Comparison of ENCODE assay signal across 8 cellular contexts in genomic region chr5:140345919-140346347, GRCh38. TPM values are rescaled to one million over a fixed set of nuclear protein-coding genes. Genes with fewer than 3 reads are reported as not detected.
A peak's percentile ranks its signal among the peaks of the same experiment; 100 is the strongest.
DNase-seq lines count a peak whose midpoint lies in the region; ATAC-seq and TF ChIP-seq lines count a peak whose summit lies in the region.

No MANE protein-coding gene starts in this region.

- ATAC-seq in GM19463 (IDR thresholded peaks at IDR 0.05; ENCODE audit: unreplicated experiment) (peak; percentile 8), omental fat pad (ENCODE audit: low FRiP score) (peak; percentile 22)
- ATAC-seq in activated naive CD8-positive, alpha-beta T cell treated with anti-CD3 and anti-CD28 coated beads, Interleukin-2, amount 10 ng/mL, durations not matched to agents 7 days and 5 days (ENCODE audit: low read depth), result no peak

- no peak overlapping the region for H3K27ac Mint-ChIP-seq in Caco-2 (ENCODE audit: unreplicated experiment)
- peak overlapping the region; percentile 56 for H3K27ac Mint-ChIP-seq in activated naive CD8-positive, alpha-beta T cell treated with anti-CD3 and anti-CD28 coated beads, Interleukin-2, amount 10 ng/mL, durations not matched to agents 7 days and 5 days

- H3K4me3 ChIP-seq in Caco-2 (ENCODE audit: low read depth, low read length), result peak overlapping the region; percentile 86
- H3K4me3 ChIP-seq in Jurkat, Clone E6-1 (ENCODE audit: low read length), result peak overlapping the region; percentile 57

- no peaks in the 10 kb centered on the region; the same call in none of the 2 replicates for H3K36me3 ChIP-seq in Caco-2 (ENCODE audit: control insufficient read depth, insufficient read depth, low read length)

- peaks cover 8% of the 10 kb centered on the region for H3K36me3 Mint-ChIP-seq in Caco-2 (ENCODE audit: insufficient read depth, unreplicated experiment)
- peaks cover 27% of the 10 kb centered on the region for H3K36me3 Mint-ChIP-seq in activated naive CD8-positive, alpha-beta T cell treated with anti-CD3 and anti-CD28 coated beads, Interleukin-2, amount 10 ng/mL, durations not matched to agents 7 days and 5 days

- DNase-seq in Caco-2 (peak; percentile 62 to 74), cardiac septum (ENCODE audit: low spot score) (peak; percentile 87), omental fat pad (ENCODE audit: low spot score) (no peak), COLO829 (ENCODE audit: low spot score) (no peak), NCI-H526 treated with DMSO at 0.1 percent for 48 hours (lab: John Stamatoyannopoulos, UW) (no peak)
- DNase-seq in Jurkat, Clone E6-1 (ENCODE audit: low read depth, low spot score), result no peak
- no peak for DNase-seq in activated naive CD8-positive, alpha-beta T cell treated with anti-CD3 and anti-CD28 coated beads, Interleukin-2, amount 10 ng/mL, durations not matched to agents 7 days and 5 days

- H3K27me3 Mint-ChIP-seq in Caco-2 (ENCODE audit: insufficient read depth, unreplicated experiment), result no peaks in the 10 kb centered on the region
- H3K27me3 Mint-ChIP-seq in activated naive CD8-positive, alpha-beta T cell treated with anti-CD3 and anti-CD28 coated beads, Interleukin-2, amount 10 ng/mL, durations not matched to agents 7 days and 5 days, result peaks cover 9% of the 10 kb centered on the region

- intact Hi-C loops in Caco-2 (cut with micrococcal nuclease; ENCODE audit: unreplicated experiment), result loop anchor here (1.0 to 5.0 kb wide), 5 partner anchors 11 to 106 kb away; partner anchors contain the start of gene PFDN1
- intact Hi-C loops in cardiac septum (cut with DNase I), result loop anchor here (1.0 to 5.0 kb wide), 3 partner anchors 49 to 169 kb away; partner anchors contain the start of gene CYSTM1

- H3K9me3 Mint-ChIP-seq in Caco-2 (ENCODE audit: unreplicated experiment), result no peaks in the 10 kb centered on the region
- H3K9me3 Mint-ChIP-seq in activated naive CD8-positive, alpha-beta T cell treated with anti-CD3 and anti-CD28 coated beads, Interleukin-2, amount 10 ng/mL, durations not matched to agents 7 days and 5 days, result no peaks in the 10 kb centered on the region

- CTCF ChIA-PET in Caco-2 (lab: Charles Lee), result interaction anchor here (0.6 to 4.0 kb wide), 31 partner anchors 9 to 427 kb away, joined by 3 to 105 read pairs (median 6); partner anchors contain the start of genes ANKHD1, EIF4EBP3 and PFDN1

- H3K9me3 ChIP-seq in Caco-2, result no peaks in the 10 kb centered on the region

- TF ChIP-seq CTCF in Caco-2 (IDR thresholded peaks at IDR 0.05; ENCODE audit: insufficient read depth in 1 of 2, low read depth in 1 of 2, low read length in 1 of 2, severe bottlenecking in 1 of 2, unreplicated experiment in 1 of 2) (peak in 1 of 2 experiments; percentile 62), omental fat pad (IDR thresholded peaks at IDR 0.05) (no peak)

- POLR2A ChIA-PET in Caco-2 (lab: Charles Lee), result interaction anchor here (0.6 to 1.7 kb wide), 23 partner anchors 9 to 373 kb away, joined by 3 to 28 read pairs (median 7); partner anchors contain the start of genes ANKHD1, IK, NDUFA2 and PFDN1
- POLR2A ChIA-PET in activated naive CD8-positive, alpha-beta T cell treated with anti-CD3 and anti-CD28 coated beads, Interleukin-2, amount 10 ng/mL, durations not matched to agents 7 days and 5 days (lab: Charles Lee), result interaction anchor here (0.7 to 3.2 kb wide), 9 partner anchors 11 to 100 kb away, joined by 3 to 31 read pairs (median 5); partner anchors contain the start of genes ANKHD1 and PFDN1

- H3K4me1 Mint-ChIP-seq in Caco-2 (ENCODE audit: low read depth, unreplicated experiment), result peaks cover 29% of the 10 kb centered on the region
- peaks cover 61% of the 10 kb centered on the region for H3K4me1 Mint-ChIP-seq in activated naive CD8-positive, alpha-beta T cell treated with anti-CD3 and anti-CD28 coated beads, Interleukin-2, amount 10 ng/mL, durations not matched to agents 7 days and 5 days

- no TSS peak for BruUV-seq in Caco-2 (replicated peaks; lab: Mats Ljungman, UMichigan)

- peak overlapping the region; percentile 71 for H3K4me3 Mint-ChIP-seq in Caco-2 (ENCODE audit: unreplicated experiment)
- peak overlapping the region; percentile 95 for H3K4me3 Mint-ChIP-seq in activated naive CD8-positive, alpha-beta T cell treated with anti-CD3 and anti-CD28 coated beads, Interleukin-2, amount 10 ng/mL, durations not matched to agents 7 days and 5 days

- peaks cover 29% of the 10 kb centered on the region for H3K4me1 ChIP-seq in Caco-2

- no peaks in the 10 kb centered on the region for H3K27me3 ChIP-seq in Caco-2 (replicated peaks; ENCODE audit: control insufficient read depth, insufficient read depth, low read length)

RNA-seq across cellular contexts. Expression of gene HBEGF, which starts 0.5 kb away (rescaled TPM):
- total RNA-seq in Caco-2 (2022) (5.2 and 5.8 TPM in 2 replicates), cardiac septum (73.9 TPM), omental fat pad (10 to 100 TPM; 32.1 to 81.8 (median 61.0) TPM)
- polyA plus RNA-seq in Jurkat, Clone E6-1 (2012; ENCODE audit: insufficient read depth, insufficient read length), result 3.3 TPM
- total RNA-seq in activated naive CD8-positive, alpha-beta T cell treated with anti-CD3 and anti-CD28 coated beads, Interleukin-2, amount 10 ng/mL, durations not matched to agents 7 days and 5 days, result 10 to 100 TPM; 12.8 TPM

RNA-seq across cellular contexts. Expression of gene SLC4A9, which starts 14.1 kb away (rescaled TPM):
- total RNA-seq in Caco-2 (2022) (0.11 and 0.35 TPM in 2 replicates), cardiac septum (0.19 TPM), omental fat pad (under 1 TPM in 3 of 4 donors, not detected in 1; 0.12 to 0.74 (median 0.19) TPM)
- not detected for polyA plus RNA-seq in Jurkat, Clone E6-1 (2012; ENCODE audit: insufficient read depth, insufficient read length)
- total RNA-seq in activated naive CD8-positive, alpha-beta T cell treated with anti-CD3 and anti-CD28 coated beads, Interleukin-2, amount 10 ng/mL, durations not matched to agents 7 days and 5 days, result under 1 TPM; 0.17 to 0.31 TPM

RNA-seq across cellular contexts. Expression of gene PFDN1, which starts 43.0 kb away (rescaled TPM):
- total RNA-seq in Caco-2 (2022) (81.1 and 82.3 TPM in 2 replicates), cardiac septum (71.7 TPM), omental fat pad (100 to 1,000 TPM in 2 of 4 donors, 10 to 100 TPM in 2; 54.1 to 110 (median 88.6) TPM)
- 129 TPM for polyA plus RNA-seq in Jurkat, Clone E6-1 (2012; ENCODE audit: insufficient read depth, insufficient read length)
- total RNA-seq in activated naive CD8-positive, alpha-beta T cell treated with anti-CD3 and anti-CD28 coated beads, Interleukin-2, amount 10 ng/mL, durations not matched to agents 7 days and 5 days, result 10 to 100 TPM; 47.7 to 48.3 TPM

RNA-seq across cellular contexts. Expression of gene ANKHD1, which starts 55.7 kb away (rescaled TPM):
- total RNA-seq in Caco-2 (2022), result 130 and 134 TPM in 2 replicates
- 76.9 TPM for polyA plus RNA-seq in Jurkat, Clone E6-1 (2012; ENCODE audit: insufficient read depth, insufficient read length)
- 100 to 1,000 TPM; 148 to 156 TPM for total RNA-seq in activated naive CD8-positive, alpha-beta T cell treated with anti-CD3 and anti-CD28 coated beads, Interleukin-2, amount 10 ng/mL, durations not matched to agents 7 days and 5 days
- total RNA-seq in cardiac septum, result 73.0 TPM
- 100 to 1,000 TPM in 2 of 4 donors, 10 to 100 TPM in 2; 80.0 to 149 (median 103) TPM for total RNA-seq in omental fat pad

Comparison
In these comparisons a context has a peak if more than half of its experiments do, and no peak if none do; other contexts are left out.
1. DNase-seq: peak in Caco-2 (2 of 2) and cardiac septum (single experiment); none in Jurkat, Clone E6-1 (single experiment), activated naive CD8-positive, alpha-beta T cell treated with anti-CD3 and anti-CD28 coated beads, Interleukin-2, amount 10 ng/mL, durations not matched to agents 7 days and 5 days (single experiment), omental fat pad (single experiment), COLO829 (single experiment) and NCI-H526 treated with DMSO at 0.1 percent for 48 hours (single experiment).